ENCODE assay signal across 16 cellular contexts in the genomic region with DNA sequence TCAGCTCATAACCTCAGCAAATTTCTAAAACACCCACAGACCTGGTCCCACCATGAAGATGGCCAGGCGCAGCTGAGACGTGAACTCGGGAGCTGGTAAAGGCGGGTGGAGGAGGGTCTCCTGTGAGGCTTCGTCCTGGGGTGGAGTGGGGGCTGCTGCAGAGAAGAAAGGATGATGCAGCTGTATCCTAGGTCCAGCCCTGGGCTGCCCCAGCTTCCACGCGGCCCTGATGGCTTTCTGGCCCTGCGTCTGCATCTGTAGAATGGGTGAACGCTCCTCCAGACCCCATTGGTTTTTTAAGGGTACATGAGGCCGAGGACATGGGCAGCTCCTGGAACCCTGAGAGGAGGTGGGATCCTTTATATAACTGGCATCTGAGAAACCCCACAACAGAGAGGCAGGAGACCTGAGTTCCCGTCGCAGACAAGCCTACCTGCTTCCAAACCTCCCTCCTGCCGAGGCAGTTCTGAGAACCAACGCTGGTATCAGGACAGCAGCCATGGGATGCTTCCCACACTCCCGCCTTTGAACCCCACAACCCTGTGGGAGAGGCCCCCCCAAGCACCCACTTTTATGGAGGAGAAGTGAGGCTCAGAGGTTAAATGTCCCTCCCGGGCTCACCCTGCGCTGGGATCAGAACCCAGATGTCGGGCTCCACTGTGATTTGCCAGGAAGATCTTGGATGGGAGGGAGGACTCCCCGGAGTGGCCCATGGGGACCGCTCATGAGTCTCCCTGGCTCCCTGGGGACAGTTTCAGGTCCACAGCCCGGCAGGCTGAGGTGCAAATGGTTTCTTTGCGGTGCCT. TPM values are rescaled to one million over a fixed set of nuclear protein-coding genes. Genes with fewer than 3 reads are reported as not detected.
"Had no signal": no experiment of that assay in that cellular context is flagged by ENCODE, and none has a peak within 500 bp of the region (broad histone marks: within the 10 kb centered on the region; RNA-seq: fewer than 3 reads in every experiment).

No MANE protein-coding gene starts in this region.

- H3K9me3 ChIP-seq: mucosa of descending colon, ovary, tibial nerve had no signal

- H3K36me3 ChIP-seq: ovary, tibial nerve had no signal

- H3K9me3 Mint-ChIP-seq: activated naive CD4-positive, alpha-beta T cell treated with anti-CD3 and anti-CD28 coated beads, Interleukin-2, amount 50 U/mL, for 24 hours; activated T-helper 17 cell treated with anti-CD3 and anti-CD28 coated beads, Interleukin-2, amount 50 U/mL, for 72 hours; dendritic cell treated with granulocyte-macrophage colony-stimulating factor and Interleukin-4, amounts not matched to agents 40 ng/mL and 50 ng/mL, for 4 days had no signal

- H3K27ac Mint-ChIP-seq: activated naive CD4-positive, alpha-beta T cell treated with anti-CD3 and anti-CD28 coated beads, Interleukin-2, amount 50 U/mL, for 24 hours; activated T-helper 17 cell treated with anti-CD3 and anti-CD28 coated beads, Interleukin-2, amount 50 U/mL, for 72 hours; dendritic cell treated with granulocyte-macrophage colony-stimulating factor and Interleukin-4, amounts not matched to agents 40 ng/mL and 50 ng/mL, for 4 days; naive thymus-derived CD8-positive, alpha-beta T cell had no signal

- ATAC-seq: activated T-helper 17 cell treated with anti-CD3 and anti-CD28 coated beads, Interleukin-2, amount 50 U/mL, for 72 hours; mucosa of descending colon; naive thymus-derived CD8-positive, alpha-beta T cell had no signal

- DNase-seq: activated CD4-positive, alpha-beta T cell treated with anti-CD3 and anti-CD28 coated beads, Interleukin-2, amount 50 U/mL, for 4 hours; central memory CD4-positive, alpha-beta T cell; erythroblast; kidney glomerular epithelial cell; mammary epithelial cell; mucosa of descending colon; naive thymus-derived CD8-positive, alpha-beta T cell; ovary; SHP77 treated with DMSO at 0.1 percent for 48 hours had no signal

- H3K4me3 ChIP-seq: mucosa of descending colon, ovary, tibial nerve had no signal

- H3K27me3 ChIP-seq: ovary had no signal

- H3K4me1 Mint-ChIP-seq: activated naive CD4-positive, alpha-beta T cell treated with anti-CD3 and anti-CD28 coated beads, Interleukin-2, amount 50 U/mL, for 24 hours; activated T-helper 17 cell treated with anti-CD3 and anti-CD28 coated beads, Interleukin-2, amount 50 U/mL, for 72 hours; naive thymus-derived CD8-positive, alpha-beta T cell had no signal

- H3K4me1 ChIP-seq: tibial nerve had no signal

- H3K27ac ChIP-seq: ovary, tibial nerve had no signal

- H3K4me3 Mint-ChIP-seq: activated naive CD4-positive, alpha-beta T cell treated with anti-CD3 and anti-CD28 coated beads, Interleukin-2, amount 50 U/mL, for 24 hours; activated T-helper 17 cell treated with anti-CD3 and anti-CD28 coated beads, Interleukin-2, amount 50 U/mL, for 72 hours; dendritic cell treated with granulocyte-macrophage colony-stimulating factor and Interleukin-4, amounts not matched to agents 40 ng/mL and 50 ng/mL, for 4 days; naive thymus-derived CD8-positive, alpha-beta T cell had no signal

- H3K36me3 Mint-ChIP-seq: activated naive CD4-positive, alpha-beta T cell treated with anti-CD3 and anti-CD28 coated beads, Interleukin-2, amount 50 U/mL, for 24 hours; naive thymus-derived CD8-positive, alpha-beta T cell had no signal

RNA-seq across cellular contexts. Expression of gene FGF3, which starts 55.2 kb away (rescaled TPM):
- total RNA-seq: activated T-helper 17 cell treated with anti-CD3 and anti-CD28 coated beads, Interleukin-2, amount 50 U/mL, for 72 hours; mammary epithelial cell; mucosa of descending colon; naive thymus-derived CD8-positive, alpha-beta T cell; ovary; renal cortical epithelial cell; skeletal muscle tissue; T-helper 2 cell treated with Interferon-gamma antibody and Interleukin-4, amounts not matched to agents 100 ng/mL and 5 ng/mL, for 36 hours; tibial nerve had no signal
